ENCODE assay signal across 9 cellular contexts in genomic region chrX:9525511-9526248, GRCh38.
DNase-seq lines count a peak whose midpoint lies in the region; ATAC-seq, FAIRE-seq and TF ChIP-seq lines count a peak whose summit lies in the region.
"Had no signal": no experiment of that assay in that cellular context is flagged by ENCODE, and none has a peak within 500 bp of the region (broad histone marks: within the 10 kb centered on the region; RNA-seq: fewer than 3 reads in every experiment).

No MANE protein-coding gene starts in this region.

- peak; percentile 73 for FAIRE-seq in GM18507 (lab: Jason Lieb, UNC)
- FAIRE-seq in pancreas (lab: Jason Lieb, UNC) = no peak

- H4K20me1 ChIP-seq in H9 (ENCODE audit: control insufficient read depth, insufficient read depth, insufficient read length) = no peaks in the 10 kb centered on the region

- intact Hi-C loops in lower lobe of right lung (cut with DNase I) (no loop called here), pancreas (cut with DNase I) (no loop called here)

- H3K4me3 Mint-ChIP-seq in H9 (peak overlapping the region in 1 of 2 experiments; percentile 14; a peak in 2 of 5 replicates), neural crest cell (no peak overlapping the region)
- H3K4me3 Mint-ChIP-seq in activated naive CD8-positive, alpha-beta T cell = peak overlapping the region; percentile 30

- peaks cover 22% of the 10 kb centered on the region; the same call in 1 of the 2 replicates for H3K4me1 ChIP-seq in H9 (ENCODE audit: insufficient read depth, low read length)
- H3K4me1 ChIP-seq in lower lobe of right lung = no peaks in the 10 kb centered on the region
- no peaks in the 10 kb centered on the region for H3K4me1 ChIP-seq in pancreas

- H3K9me3 ChIP-seq in H9 (ENCODE audit: control insufficient read depth, low read depth, low read length) = no peaks in the 10 kb centered on the region
- H3K9me3 ChIP-seq in lower lobe of right lung = no peaks in the 10 kb centered on the region
- H3K9me3 ChIP-seq in pancreas = no peaks in the 10 kb centered on the region

- H3K36me3 Mint-ChIP-seq in H9 (ENCODE audit: insufficient read depth in 1 of 3, low read depth in 3 of 3) = peaks cover 0 to 12% (median 6%) of the 10 kb centered on the region in 3 experiments; a peak in 5 of 7 replicates
- H3K36me3 Mint-ChIP-seq in activated naive CD8-positive, alpha-beta T cell = no peaks in the 10 kb centered on the region
- H3K36me3 Mint-ChIP-seq in neural crest cell (ENCODE audit: low read depth) = peaks cover 6% of the 10 kb centered on the region

- H4K5ac ChIP-seq in H9 (ENCODE audit: insufficient read length, low read depth, low read length) = no peak overlapping the region

- no peak overlapping the region for H2BK15ac ChIP-seq in H9 (ENCODE audit: low read depth, low read length)

- H4K91ac ChIP-seq in H9 (ENCODE audit: insufficient read length, low read depth, low read length) = no peak overlapping the region

- no peak overlapping the region for H3K27ac ChIP-seq in H9 (ENCODE audit: insufficient read length, low read depth, low read length)
- no peak overlapping the region for H3K27ac ChIP-seq in lower lobe of right lung
- no peak overlapping the region for H3K27ac ChIP-seq in pancreas

- TF ChIP-seq CTCF in H9 (conservative IDR thresholded peaks at IDR 0.05) (no peak), neural crest cell (conservative IDR thresholded peaks at IDR 0.05) (no peak), lower lobe of right lung (IDR thresholded peaks at IDR 0.05) (no peak), pancreas (IDR thresholded peaks at IDR 0.05) (no peak)

- peaks cover 43 to 63% of the 10 kb centered on the region in 2 experiments for H3K4me1 Mint-ChIP-seq in H9
- H3K4me1 Mint-ChIP-seq in activated naive CD8-positive, alpha-beta T cell (ENCODE audit: low read depth) = peaks cover 47% of the 10 kb centered on the region
- peaks cover 53% of the 10 kb centered on the region for H3K4me1 Mint-ChIP-seq in neural crest cell

- H2AFZ ChIP-seq in H9 (ENCODE audit: low read length) = no peak overlapping the region

- peaks cover 2% of the 10 kb centered on the region; the same call in 1 of the 2 replicates for H3K27me3 Mint-ChIP-seq in H9 (ENCODE audit: low read depth)
- no peaks in the 10 kb centered on the region for H3K27me3 Mint-ChIP-seq in activated naive CD8-positive, alpha-beta T cell
- H3K27me3 Mint-ChIP-seq in neural crest cell (ENCODE audit: low read depth) = no peaks in the 10 kb centered on the region

- WGBS in H9 (ENCODE audit: extremely low coverage, insufficient read length, low lambda C conversion rate) = no CpG with 5 or more reads among the region's 8 CpGs
- WGBS in pancreas, 2 donors = 43 to 56% methylated on average over 8 of the region's 8 CpGs

- H3K23ac ChIP-seq in H9 (ENCODE audit: insufficient read length, low read depth, low read length) = no peak overlapping the region

- no peak overlapping the region for H3K4ac ChIP-seq in H9 (ENCODE audit: low read depth, low read length)

- H3K56ac ChIP-seq in H9 (ENCODE audit: insufficient read length, low read depth, low read length) = no peak overlapping the region

- H2BK120ac ChIP-seq in H9 (ENCODE audit: low read depth, low read length, poor library complexity, severe bottlenecking) = no peak overlapping the region

- no peak overlapping the region for H3K18ac ChIP-seq in H9 (ENCODE audit: insufficient read length, low read depth, low read length)

- H2BK5ac ChIP-seq in H9 (ENCODE audit: insufficient read length, low read length) = no peak overlapping the region

- H3K9me3 Mint-ChIP-seq in H9 = peaks cover 0 to 67% of the 10 kb centered on the region in 2 experiments; a peak in 3 of 5 replicates
- H3K9me3 Mint-ChIP-seq in activated naive CD8-positive, alpha-beta T cell (ENCODE audit: low read depth) = no peaks in the 10 kb centered on the region
- H3K9me3 Mint-ChIP-seq in neural crest cell = no peaks in the 10 kb centered on the region

- H3K79me2 ChIP-seq in H9 (ENCODE audit: insufficient read depth, low read length) = no peaks in the 10 kb centered on the region

- no peak for ATAC-seq in lower lobe of right lung
- ATAC-seq in GM19023 (IDR thresholded peaks at IDR 0.05; ENCODE audit: unreplicated experiment) = no peak
- ATAC-seq in pancreas = no peak
- no peak for ATAC-seq in GM18520 (IDR thresholded peaks at IDR 0.05; ENCODE audit: unreplicated experiment)
- ATAC-seq: esophagus mucosa had no signal

- no peak overlapping the region for H3T11ph ChIP-seq in H9 (ENCODE audit: low read length)

- H3K79me1 ChIP-seq in H9 (ENCODE audit: insufficient read depth, low read depth, low read length, poor library complexity, severe bottlenecking) = no peaks in the 10 kb centered on the region

- no peak overlapping the region for H2BK12ac ChIP-seq in H9 (ENCODE audit: insufficient read length, low read depth, low read length)

- H2BK20ac ChIP-seq in H9 (ENCODE audit: low read depth, low read length, poor library complexity, severe bottlenecking) = no peak overlapping the region

- H3K4me2 ChIP-seq in H9 (ENCODE audit: insufficient read depth, insufficient read length, low read length) = peak overlapping the region; percentile 47

- H3K4me3 ChIP-seq in lower lobe of right lung = no peak overlapping the region
- H3K4me3 ChIP-seq in pancreas = no peak overlapping the region

- H3K23me2 ChIP-seq in H9 (ENCODE audit: insufficient read length, low read depth, low read length, poor library complexity, severe bottlenecking) = no peaks in the 10 kb centered on the region

- no peak for DNase-seq in GM18507 (ENCODE audit: extremely low spot score, insufficient read length, low read depth)
- no peak for DNase-seq in H9
- DNase-seq in neural crest cell (ENCODE audit: low read depth, low spot score) = peak; percentile 17
- DNase-seq in lower lobe of right lung = no peak
- DNase-seq in pancreas = no peak

- H3K36me3 ChIP-seq in lower lobe of right lung (no peaks in the 10 kb centered on the region), pancreas (no peaks in the 10 kb centered on the region)

- H3K14ac ChIP-seq in H9 (ENCODE audit: insufficient read depth, low read length) = no peak overlapping the region

- H4K8ac ChIP-seq in H9 (replicated peaks; ENCODE audit: insufficient read length, low read depth, low read length) = no peak overlapping the region

- H3K9ac ChIP-seq in H9 (ENCODE audit: extremely low read depth, insufficient read length, low read length) = no peak overlapping the region

- H2AK5ac ChIP-seq in H9 (ENCODE audit: insufficient read length, low read length) = no peak overlapping the region

- H3K27ac Mint-ChIP-seq in H9 (peak overlapping the region in 2 of 3 experiments; percentile 32 to 64; a peak in 5 of 7 replicates), neural crest cell (ENCODE audit: unreplicated experiment) (peak overlapping the region; percentile 71)
- peak overlapping the region; percentile 66 for H3K27ac Mint-ChIP-seq in activated naive CD8-positive, alpha-beta T cell

- H3K27me3 ChIP-seq in H9 (ENCODE audit: insufficient read depth, low read length) = no peaks in the 10 kb centered on the region
- H3K27me3 ChIP-seq in lower lobe of right lung (ENCODE audit: low read depth) = no peaks in the 10 kb centered on the region
- no peaks in the 10 kb centered on the region for H3K27me3 ChIP-seq in pancreas
